5 cellular contexts compared by ENCODE assay signal in genomic region chr5:3110371-3110770, GRCh38.
"Had no signal": no experiment of that assay in that cellular context is flagged by ENCODE, and none has a peak within 500 bp of the region (broad histone marks: within the 10 kb centered on the region; RNA-seq: fewer than 3 reads in every experiment).

No MANE protein-coding gene starts in this region.

- H3K4me3 Mint-ChIP-seq: H9 had no signal

- DNase-seq: GOT3, H9, HCEC 1CT, IMR-90 had no signal

- ATAC-seq: K562 had no signal

- H3K4me3 ChIP-seq: K562 had no signal

- H3K27ac Mint-ChIP-seq: H9 had no signal
